Comparison of ENCODE assay signal across 8 cellular contexts in genomic region chr11:7672960-7673723, GRCh38. TPM values are rescaled to one million over a fixed set of nuclear protein-coding genes. Genes with fewer than 3 reads are reported as not detected.
DNase-seq lines count a peak whose midpoint lies in the region; ATAC-seq and TF ChIP-seq lines count a peak whose summit lies in the region.

Gene CYB5R2, minus strand, starts transcription at chr11:7673500. Its CDS starts 675 bp downstream, at chr11:7672825.

- H3K4me3 Mint-ChIP-seq in nephron: peak within 1 kb of the TSS; percentile 90

- H3K36me3 Mint-ChIP-seq in nephron (ENCODE audit: low read depth): peaks cover 8% of the 10 kb centered on the region

- H3K4me1 ChIP-seq in foreskin keratinocyte: peaks cover 13% of the 10 kb centered on the region

- H3K27ac ChIP-seq in C4-2B: peak within 1 kb of the TSS; percentile 46
- no peak within 1 kb of the TSS for H3K27ac ChIP-seq in WERI-Rb-1
- peak within 1 kb of the TSS; percentile 64 for H3K27ac ChIP-seq in foreskin keratinocyte

- H3K9me3 ChIP-seq in WERI-Rb-1 (ENCODE audit: severe bottlenecking): no peaks in the 10 kb centered on the region

- no peaks in the 10 kb centered on the region for H3K36me3 ChIP-seq in WERI-Rb-1

- peak within 1 kb of the TSS; percentile 6 to 91 (median 82) for H3K27ac Mint-ChIP-seq in nephron

- no peaks in the 10 kb centered on the region for H3K9me3 Mint-ChIP-seq in nephron

- H3K4me3 ChIP-seq in WERI-Rb-1 (ENCODE audit: low read depth, low read length): peak within 1 kb of the TSS; percentile 25

- TF ChIP-seq CTCF in C4-2B (conservative IDR thresholded peaks at IDR 0.05): no peak
- no peak for TF ChIP-seq CTCF in WERI-Rb-1 (IDR thresholded peaks at IDR 0.05; ENCODE audit: low read depth, low read length)
- TF ChIP-seq CTCF in foreskin keratinocyte (conservative IDR thresholded peaks at IDR 0.05): no peak
- TF ChIP-seq CTCF in nephron (IDR thresholded peaks at IDR 0.05; ENCODE audit: unreplicated experiment in 3 of 3): no peak

- peaks cover 61% of the 10 kb centered on the region for H3K4me1 Mint-ChIP-seq in nephron

- H3K27me3 ChIP-seq in WERI-Rb-1 (ENCODE audit: insufficient read depth, low read depth, severe bottlenecking): peaks cover 36% of the 10 kb centered on the region
- no peaks in the 10 kb centered on the region for H3K27me3 ChIP-seq in foreskin keratinocyte

- H3K27me3 Mint-ChIP-seq in nephron (ENCODE audit: low read depth): peaks cover 20% of the 10 kb centered on the region

- no peak for DNase-seq in WERI-Rb-1
- no peak for DNase-seq in foreskin keratinocyte
- DNase-seq in LoVo (ENCODE audit: low spot score): no peak
- DNase-seq in NCI-H1105 treated with DMSO at 0.1 percent for 48 hours (lab: John Stamatoyannopoulos, UW): no peak

- peak; percentile 65 for ATAC-seq in GM19455 (IDR thresholded peaks at IDR 0.05; ENCODE audit: unreplicated experiment)
- peak; percentile 1 for ATAC-seq in foreskin keratinocyte
- no peak for ATAC-seq in HG02981 (IDR thresholded peaks at IDR 0.05; ENCODE audit: unreplicated experiment)

RNA-seq across cellular contexts. Expression of gene CYB5R2, which starts in this region (rescaled TPM):
- total RNA-seq in foreskin keratinocyte: 28.8 and 46.3 TPM in 2 replicates
- 36.0 and 55.5 TPM in 2 replicates for polyA plus RNA-seq in foreskin keratinocyte
